ENCODE assay signal across 17 cellular contexts in genomic region chr5:77640577-77641396, GRCh38. TPM values are rescaled to one million over a fixed set of nuclear protein-coding genes. Genes with fewer than 3 reads are reported as not detected.
DNase-seq lines count a peak whose midpoint lies in the region; ATAC-seq and TF ChIP-seq lines count a peak whose summit lies in the region.
"Had no signal": no experiment of that assay in that cellular context is flagged by ENCODE, and none has a peak within 500 bp of the region (broad histone marks: within the 10 kb centered on the region; RNA-seq: fewer than 3 reads in every experiment).

No MANE protein-coding gene starts in this region.

- H3K27me3 ChIP-seq in colonic mucosa: peaks cover 92% of the 10 kb centered on the region

- no peaks in the 10 kb centered on the region for H3K9me3 ChIP-seq in colonic mucosa
- H3K9me3 ChIP-seq: breast epithelium, gastroesophageal sphincter had no signal

- peaks cover 15% of the 10 kb centered on the region for H3K9me3 Mint-ChIP-seq in activated naive CD4-positive, alpha-beta T cell treated with anti-CD3 and anti-CD28 coated beads, Interleukin-2, amount 50 U/mL, for 24 hours
- no peaks in the 10 kb centered on the region for H3K9me3 Mint-ChIP-seq in WTC11

- H3K27ac Mint-ChIP-seq in activated naive CD4-positive, alpha-beta T cell treated with anti-CD3 and anti-CD28 coated beads, Interleukin-2, amount 50 U/mL, for 24 hours: peak overlapping the region; percentile 57
- H3K27ac Mint-ChIP-seq in WTC11: no peak overlapping the region

- POLR2A ChIA-PET in WTC11 (lab: Charles Lee): no interaction called here

- no peaks in the 10 kb centered on the region for H3K36me3 ChIP-seq in colonic mucosa
- H3K36me3 ChIP-seq: BLaER1, breast epithelium, gastroesophageal sphincter had no signal

- peaks cover 32% of the 10 kb centered on the region for H3K4me1 Mint-ChIP-seq in activated naive CD4-positive, alpha-beta T cell treated with anti-CD3 and anti-CD28 coated beads, Interleukin-2, amount 50 U/mL, for 24 hours
- peaks cover 71% of the 10 kb centered on the region for H3K4me1 Mint-ChIP-seq in WTC11

- DNase-seq in activated naive CD4-positive, alpha-beta T cell treated with anti-CD3 and anti-CD28 coated beads, Interleukin-2, amount 50 U/mL, for 16 hours: no peak
- DNase-seq in WTC11 (ENCODE audit: low spot score) (peak; percentile 39), left kidney (ENCODE audit: low read depth, low spot score) (peak; percentile 39), colonic mucosa (no peak), NCI-H1048 (lab: John Stamatoyannopoulos, UW) (no peak), activated gamma-delta T cell treated with Interleukin-2 at 50 U/mL for 16 hours (no peak)
- DNase-seq: activated effector memory CD4-positive, alpha-beta T cell treated with Interleukin-2 at 50 U/mL for 16 hours; NCI-H2171 treated with DMSO at 0.1 percent for 48 hours; stimulated activated CD4-positive, alpha-beta T cell treated with anti-CD3 and anti-CD28 coated beads, Interleukin-2, amount 100 ng/mL, for 48 hours had no signal

- ATAC-seq in WTC11: no peak
- ATAC-seq in GM21447 (IDR thresholded peaks at IDR 0.05; ENCODE audit: unreplicated experiment): no peak
- ATAC-seq: gastroesophageal sphincter, HCT116 had no signal

- CTCF ChIA-PET in WTC11 (lab: Charles Lee): interaction anchor here (0.5 to 2.1 kb wide), 5 partner anchors 11 to 80 kb away, joined by 3 to 7 read pairs (median 4); no protein-coding TSS in a partner anchor

- H3K27ac ChIP-seq in colonic mucosa: no peak overlapping the region
- H3K27ac ChIP-seq: BLaER1, breast epithelium, gastroesophageal sphincter had no signal

- TF ChIP-seq CTCF in WTC11 (IDR thresholded peaks at IDR 0.05) (no peak), colonic mucosa (IDR thresholded peaks at IDR 0.05) (no peak)

- H3K4me3 ChIP-seq in colonic mucosa: no peak overlapping the region
- H3K4me3 ChIP-seq: BLaER1, breast epithelium, gastroesophageal sphincter had no signal

- H3K4me3 Mint-ChIP-seq in activated naive CD4-positive, alpha-beta T cell treated with anti-CD3 and anti-CD28 coated beads, Interleukin-2, amount 50 U/mL, for 24 hours: no peak overlapping the region
- peak overlapping the region; percentile 50 for H3K4me3 Mint-ChIP-seq in WTC11

- H3K36me3 Mint-ChIP-seq in activated naive CD4-positive, alpha-beta T cell treated with anti-CD3 and anti-CD28 coated beads, Interleukin-2, amount 50 U/mL, for 24 hours: peaks cover 13% of the 10 kb centered on the region
- H3K36me3 Mint-ChIP-seq in WTC11: no peaks in the 10 kb centered on the region

- H3K27me3 Mint-ChIP-seq in activated naive CD4-positive, alpha-beta T cell treated with anti-CD3 and anti-CD28 coated beads, Interleukin-2, amount 50 U/mL, for 24 hours: peaks cover 65% of the 10 kb centered on the region
- peaks cover 99% of the 10 kb centered on the region for H3K27me3 Mint-ChIP-seq in WTC11 (ENCODE audit: low read depth)

- H3K9ac ChIP-seq in colonic mucosa (ENCODE audit: low read depth in 2 of 2, low read length in 2 of 2): no peak overlapping the region
- H3K9ac ChIP-seq: BLaER1 had no signal

- H3K4me1 ChIP-seq in colonic mucosa: no peaks in the 10 kb centered on the region
- H3K4me1 ChIP-seq: BLaER1 had no signal

- intact Hi-C loops in colonic mucosa (cut with DNase I): no loop called here

TF ChIP-seq in WTC11, 78 proteins besides CTCF, POLR2A, EP300 and RAD21:
- TF ChIP-seq, protein P1, sequence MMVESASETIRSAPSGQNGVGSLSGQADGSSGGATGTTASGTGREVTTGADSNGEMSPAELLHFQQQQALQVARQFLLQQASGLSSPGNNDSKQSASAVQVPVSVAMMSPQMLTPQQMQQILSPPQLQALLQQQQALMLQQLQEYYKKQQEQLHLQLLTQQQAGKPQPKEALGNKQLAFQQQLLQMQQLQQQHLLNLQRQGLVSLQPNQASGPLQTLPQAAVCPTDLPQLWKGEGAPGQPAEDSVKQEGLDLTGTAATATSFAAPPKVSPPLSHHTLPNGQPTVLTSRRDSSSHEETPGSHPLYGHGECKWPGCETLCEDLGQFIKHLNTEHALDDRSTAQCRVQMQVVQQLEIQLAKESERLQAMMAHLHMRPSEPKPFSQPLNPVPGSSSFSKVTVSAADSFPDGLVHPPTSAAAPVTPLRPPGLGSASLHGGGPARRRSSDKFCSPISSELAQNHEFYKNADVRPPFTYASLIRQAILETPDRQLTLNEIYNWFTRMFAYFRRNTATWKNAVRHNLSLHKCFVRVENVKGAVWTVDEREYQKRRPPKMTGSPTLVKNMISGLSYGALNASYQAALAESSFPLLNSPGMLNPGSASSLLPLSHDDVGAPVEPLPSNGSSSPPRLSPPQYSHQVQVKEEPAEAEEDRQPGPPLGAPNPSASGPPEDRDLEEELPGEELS (CRISPR knock-in tag; IDR thresholded peaks at IDR 0.05): no peak
- TF ChIP-seq, protein P2, sequence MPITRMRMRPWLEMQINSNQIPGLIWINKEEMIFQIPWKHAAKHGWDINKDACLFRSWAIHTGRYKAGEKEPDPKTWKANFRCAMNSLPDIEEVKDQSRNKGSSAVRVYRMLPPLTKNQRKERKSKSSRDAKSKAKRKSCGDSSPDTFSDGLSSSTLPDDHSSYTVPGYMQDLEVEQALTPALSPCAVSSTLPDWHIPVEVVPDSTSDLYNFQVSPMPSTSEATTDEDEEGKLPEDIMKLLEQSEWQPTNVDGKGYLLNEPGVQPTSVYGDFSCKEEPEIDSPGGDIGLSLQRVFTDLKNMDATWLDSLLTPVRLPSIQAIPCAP (CRISPR knock-in tag; IDR thresholded peaks at IDR 0.05): no peak
- TF ChIP-seq TEAD1 (CRISPR knock-in tag; IDR thresholded peaks at IDR 0.05) (no peak), CBFB (CRISPR knock-in tag; IDR thresholded peaks at IDR 0.05; ENCODE audit: low read depth) (no peak), FOXK1 (CRISPR knock-in tag; IDR thresholded peaks at IDR 0.05) (no peak), ZNF423 (CRISPR knock-in tag; IDR thresholded peaks at IDR 0.05) (no peak), JAZF1 (CRISPR knock-in tag; IDR thresholded peaks at IDR 0.05) (no peak), ZNF121 (CRISPR knock-in tag; IDR thresholded peaks at IDR 0.05) (no peak), ZNF232 (CRISPR knock-in tag; IDR thresholded peaks at IDR 0.05) (no peak), ZNF263 (CRISPR knock-in tag; IDR thresholded peaks at IDR 0.05; ENCODE audit: low read depth) (no peak), EMX1 (CRISPR knock-in tag; IDR thresholded peaks at IDR 0.05) (no peak), GRHL2 (CRISPR knock-in tag; IDR thresholded peaks at IDR 0.05; ENCODE audit: insufficient replicate concordance, severe bottlenecking) (no peak), ATF3 (CRISPR knock-in tag; conservative IDR thresholded peaks at IDR 0.05) (no peak)
- TF ChIP-seq, protein P3, sequence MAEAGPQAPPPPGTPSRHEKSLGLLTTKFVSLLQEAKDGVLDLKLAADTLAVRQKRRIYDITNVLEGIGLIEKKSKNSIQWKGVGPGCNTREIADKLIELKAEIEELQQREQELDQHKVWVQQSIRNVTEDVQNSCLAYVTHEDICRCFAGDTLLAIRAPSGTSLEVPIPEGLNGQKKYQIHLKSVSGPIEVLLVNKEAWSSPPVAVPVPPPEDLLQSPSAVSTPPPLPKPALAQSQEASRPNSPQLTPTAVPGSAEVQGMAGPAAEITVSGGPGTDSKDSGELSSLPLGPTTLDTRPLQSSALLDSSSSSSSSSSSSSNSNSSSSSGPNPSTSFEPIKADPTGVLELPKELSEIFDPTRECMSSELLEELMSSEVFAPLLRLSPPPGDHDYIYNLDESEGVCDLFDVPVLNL (CRISPR knock-in tag; IDR thresholded peaks at IDR 0.05; ENCODE audit: borderline replicate concordance, low read depth): no peak
- TF ChIP-seq, protein P4, sequence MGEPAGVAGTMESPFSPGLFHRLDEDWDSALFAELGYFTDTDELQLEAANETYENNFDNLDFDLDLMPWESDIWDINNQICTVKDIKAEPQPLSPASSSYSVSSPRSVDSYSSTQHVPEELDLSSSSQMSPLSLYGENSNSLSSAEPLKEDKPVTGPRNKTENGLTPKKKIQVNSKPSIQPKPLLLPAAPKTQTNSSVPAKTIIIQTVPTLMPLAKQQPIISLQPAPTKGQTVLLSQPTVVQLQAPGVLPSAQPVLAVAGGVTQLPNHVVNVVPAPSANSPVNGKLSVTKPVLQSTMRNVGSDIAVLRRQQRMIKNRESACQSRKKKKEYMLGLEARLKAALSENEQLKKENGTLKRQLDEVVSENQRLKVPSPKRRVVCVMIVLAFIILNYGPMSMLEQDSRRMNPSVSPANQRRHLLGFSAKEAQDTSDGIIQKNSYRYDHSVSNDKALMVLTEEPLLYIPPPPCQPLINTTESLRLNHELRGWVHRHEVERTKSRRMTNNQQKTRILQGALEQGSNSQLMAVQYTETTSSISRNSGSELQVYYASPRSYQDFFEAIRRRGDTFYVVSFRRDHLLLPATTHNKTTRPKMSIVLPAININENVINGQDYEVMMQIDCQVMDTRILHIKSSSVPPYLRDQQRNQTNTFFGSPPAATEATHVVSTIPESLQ (CRISPR knock-in tag; IDR thresholded peaks at IDR 0.05): no peak

RNA-seq across cellular contexts. Expression of gene OTP, which starts 2.3 kb away (rescaled TPM):
- total RNA-seq in WTC11 (2021) (not detected in 3 replicates), colonic mucosa (not detected)
- total RNA-seq: M059J, SK-MEL-5 had no signal

Comparison
In these comparisons a context has a peak if more than half of its experiments do, and no peak if none do; other contexts are left out.
1. DNase-seq: peak in WTC11 (single experiment) and left kidney (single experiment); none in activated naive CD4-positive, alpha-beta T cell treated with anti-CD3 and anti-CD28 coated beads, Interleukin-2, amount 50 U/mL, for 16 hours (single experiment), colonic mucosa (single experiment), NCI-H1048 (single experiment) and activated gamma-delta T cell treated with Interleukin-2 at 50 U/mL for 16 hours (single experiment).